Comparison of ENCODE assay signal across 23 cellular contexts in genomic region chr16:27977966-27978365, GRCh38.
A peak's percentile ranks its signal among the peaks of the same experiment; 100 is the strongest.
DNase-seq lines count a peak whose midpoint lies in the region; ATAC-seq and TF ChIP-seq lines count a peak whose summit lies in the region.
"Had no signal": no experiment of that assay in that cellular context is flagged by ENCODE, and none has a peak within 500 bp of the region (broad histone marks: within the 10 kb centered on the region; RNA-seq: fewer than 3 reads in every experiment).

No MANE protein-coding gene starts in this region.

- 84% methylated on average over 3 of the region's 7 CpGs for WGBS in suprapubic skin

- no peaks in the 10 kb centered on the region for H3K4me1 ChIP-seq in lower lobe of right lung
- H3K4me1 ChIP-seq in upper lobe of right lung: no peaks in the 10 kb centered on the region
- no peaks in the 10 kb centered on the region for H3K4me1 ChIP-seq in suprapubic skin
- H3K4me1 ChIP-seq: BLaER1 treated with 17β-estradiol and CSF1 and Interleukin-3, amounts not matched to agents 10 nM and 100 nM had no signal

- no peaks in the 10 kb centered on the region; the same call in 1 of the 2 replicates for H3K9me3 Mint-ChIP-seq in HFFc6
- peaks cover 6% of the 10 kb centered on the region for H3K9me3 Mint-ChIP-seq in stimulated activated memory B cell treated with anti-CD40 and anti-IgM and Interleukin-4, amounts not matched to agents 10 μg/mL and 1 μg/mL and 100 μg/mL, for 72 hours

- intact Hi-C loops in dorsolateral prefrontal cortex (cut with DNase I) (loop anchor here (10.0 kb wide), 2 partner anchors 87 to 343 kb away; partner anchors contain the start of gene GSG1L (in 1 of the 2)), lower lobe of right lung (cut with DNase I) (no loop called here), upper lobe of right lung (cut with DNase I) (no loop called here)

- H3K9me3 ChIP-seq in lower lobe of right lung (no peaks in the 10 kb centered on the region), upper lobe of right lung (no peaks in the 10 kb centered on the region), suprapubic skin (no peaks in the 10 kb centered on the region)
- H3K9me3 ChIP-seq: BLaER1 treated with 17β-estradiol and CSF1 and Interleukin-3, amounts not matched to agents 10 nM and 100 nM; gastroesophageal sphincter; mucosa of descending colon; tibial artery had no signal

- H3K36me3 Mint-ChIP-seq in HFFc6 (ENCODE audit: low read depth): no peaks in the 10 kb centered on the region
- no peaks in the 10 kb centered on the region for H3K36me3 Mint-ChIP-seq in stimulated activated memory B cell treated with anti-CD40 and anti-IgM and Interleukin-4, amounts not matched to agents 10 μg/mL and 1 μg/mL and 100 μg/mL, for 72 hours
- H3K36me3 Mint-ChIP-seq: activated CD8-positive, alpha-beta memory T cell treated with anti-CD3 and anti-CD28 coated beads, Interleukin-2, amount 10 ng/mL, durations not matched to agents 7 days and 5 days; stimulated activated naive B cell treated with anti-CD40 and anti-IgM and Interleukin-4, amounts not matched to agents 10 μg/mL and 1 μg/mL and 100 μg/mL, for 72 hours had no signal

- H3K36me3 ChIP-seq in lower lobe of right lung (no peaks in the 10 kb centered on the region), upper lobe of right lung (no peaks in the 10 kb centered on the region), suprapubic skin (no peaks in the 10 kb centered on the region)
- H3K36me3 ChIP-seq: BLaER1 treated with 17β-estradiol and CSF1 and Interleukin-3, amounts not matched to agents 10 nM and 100 nM; gastroesophageal sphincter; tibial artery had no signal

- TF ChIP-seq POLR2A in suprapubic skin (IDR thresholded peaks at IDR 0.05): no peak

- peak; percentile 23 to 37 for ATAC-seq in lower lobe of right lung
- no peak for ATAC-seq in upper lobe of right lung
- no peak for ATAC-seq in HG03139 (IDR thresholded peaks at IDR 0.05; ENCODE audit: unreplicated experiment)
- no peak for ATAC-seq in stimulated activated memory B cell treated with anti-CD40 and anti-IgM and Interleukin-4, amounts not matched to agents 10 μg/mL and 1 μg/mL and 100 μg/mL, for 72 hours
- ATAC-seq: activated CD8-positive, alpha-beta memory T cell treated with anti-CD3 and anti-CD28 coated beads, Interleukin-2, amount 10 ng/mL, durations not matched to agents 7 days and 5 days; gastroesophageal sphincter; HCT116; K562; left lobe of liver; mucosa of descending colon; stimulated activated naive B cell treated with anti-CD40 and anti-IgM and Interleukin-4, amounts not matched to agents 10 μg/mL and 1 μg/mL and 100 μg/mL, for 72 hours had no signal

- H3K4me3 Mint-ChIP-seq in HFFc6: no peak overlapping the region
- H3K4me3 Mint-ChIP-seq in stimulated activated memory B cell treated with anti-CD40 and anti-IgM and Interleukin-4, amounts not matched to agents 10 μg/mL and 1 μg/mL and 100 μg/mL, for 72 hours: no peak overlapping the region
- H3K4me3 Mint-ChIP-seq: activated CD8-positive, alpha-beta memory T cell treated with anti-CD3 and anti-CD28 coated beads, Interleukin-2, amount 10 ng/mL, durations not matched to agents 7 days and 5 days; stimulated activated naive B cell treated with anti-CD40 and anti-IgM and Interleukin-4, amounts not matched to agents 10 μg/mL and 1 μg/mL and 100 μg/mL, for 72 hours had no signal

- no peak for TF ChIP-seq EP300 in suprapubic skin (IDR thresholded peaks at IDR 0.05)

- DNase-seq in HFFc6: peak; percentile 8
- DNase-seq in dorsolateral prefrontal cortex: peak in 7 of 10 donors; percentile 11 to 72 (median 53)
- no peak for DNase-seq in lower lobe of right lung
- peak; percentile 67 for DNase-seq in upper lobe of right lung
- DNase-seq in suprapubic skin (ENCODE audit: low spot score in 2 of 2): no peak
- DNase-seq: activated CD4-positive, alpha-beta T cell treated with anti-CD3 and anti-CD28 coated beads for 1 hour; activated CD8-positive, alpha-beta memory T cell treated with anti-CD3 and anti-CD28 coated beads, Interleukin-2, amount 10 ng/mL, durations not matched to agents 7 days and 5 days; activated gamma-delta T cell; mucosa of descending colon; MV-4-11; NCI-H1930; NCI-H510A; NK-92 treated with Interleukin-12 subunit alpha and Interleukin-12 subunit beta, amount 100 ng/mL, for 24 hours; retina; stimulated activated naive B cell treated with anti-CD40 and anti-IgM and Interleukin-4, amounts not matched to agents 10 μg/mL and 1 μg/mL and 100 μg/mL, for 72 hours; tibial artery had no signal

- peaks cover 18% of the 10 kb centered on the region for H3K27me3 Mint-ChIP-seq in HFFc6 (ENCODE audit: insufficient read depth)
- H3K27me3 Mint-ChIP-seq in stimulated activated memory B cell treated with anti-CD40 and anti-IgM and Interleukin-4, amounts not matched to agents 10 μg/mL and 1 μg/mL and 100 μg/mL, for 72 hours: peaks cover 54% of the 10 kb centered on the region

- H3K27me3 ChIP-seq in dorsolateral prefrontal cortex (no peaks in the 10 kb centered on the region), lower lobe of right lung (ENCODE audit: low read depth) (no peaks in the 10 kb centered on the region), upper lobe of right lung (peaks cover 6% of the 10 kb centered on the region), suprapubic skin (no peaks in the 10 kb centered on the region)
- H3K27me3 ChIP-seq: BLaER1 treated with 17β-estradiol and CSF1 and Interleukin-3, amounts not matched to agents 10 nM and 100 nM; tibial artery had no signal

- no peaks in the 10 kb centered on the region for H3K4me1 Mint-ChIP-seq in HFFc6 (ENCODE audit: low read depth)
- no peaks in the 10 kb centered on the region for H3K4me1 Mint-ChIP-seq in stimulated activated memory B cell treated with anti-CD40 and anti-IgM and Interleukin-4, amounts not matched to agents 10 μg/mL and 1 μg/mL and 100 μg/mL, for 72 hours
- H3K4me1 Mint-ChIP-seq: activated CD8-positive, alpha-beta memory T cell treated with anti-CD3 and anti-CD28 coated beads, Interleukin-2, amount 10 ng/mL, durations not matched to agents 7 days and 5 days; stimulated activated naive B cell treated with anti-CD40 and anti-IgM and Interleukin-4, amounts not matched to agents 10 μg/mL and 1 μg/mL and 100 μg/mL, for 72 hours had no signal

- no peak overlapping the region for H3K27ac Mint-ChIP-seq in HFFc6
- no peak overlapping the region for H3K27ac Mint-ChIP-seq in stimulated activated memory B cell treated with anti-CD40 and anti-IgM and Interleukin-4, amounts not matched to agents 10 μg/mL and 1 μg/mL and 100 μg/mL, for 72 hours
- H3K27ac Mint-ChIP-seq: activated CD8-positive, alpha-beta memory T cell treated with anti-CD3 and anti-CD28 coated beads, Interleukin-2, amount 10 ng/mL, durations not matched to agents 7 days and 5 days; stimulated activated naive B cell treated with anti-CD40 and anti-IgM and Interleukin-4, amounts not matched to agents 10 μg/mL and 1 μg/mL and 100 μg/mL, for 72 hours had no signal

- TF ChIP-seq CTCF in HFFc6 (IDR thresholded peaks at IDR 0.05): no peak
- TF ChIP-seq CTCF in dorsolateral prefrontal cortex (IDR thresholded peaks at IDR 0.05 in 54 of 56, conservative IDR thresholded peaks at IDR 0.05 in 2 of 56; ENCODE audit: low read depth in 1 of 56, partially characterized antibody in 56 of 56): no peak
- no peak for TF ChIP-seq CTCF in lower lobe of right lung (IDR thresholded peaks at IDR 0.05)
- no peak for TF ChIP-seq CTCF in upper lobe of right lung (IDR thresholded peaks at IDR 0.05)
- no peak for TF ChIP-seq CTCF in suprapubic skin (IDR thresholded peaks at IDR 0.05)

- H3K4me3 ChIP-seq in dorsolateral prefrontal cortex: no peak overlapping the region
- no peak overlapping the region for H3K4me3 ChIP-seq in lower lobe of right lung
- H3K4me3 ChIP-seq in upper lobe of right lung: no peak overlapping the region
- no peak overlapping the region for H3K4me3 ChIP-seq in suprapubic skin
- H3K4me3 ChIP-seq: BLaER1 treated with 17β-estradiol and CSF1 and Interleukin-3, amounts not matched to agents 10 nM and 100 nM; gastroesophageal sphincter; K562; mucosa of descending colon; tibial artery had no signal

- no peak overlapping the region for H3K27ac ChIP-seq in dorsolateral prefrontal cortex
- no peak overlapping the region for H3K27ac ChIP-seq in lower lobe of right lung
- H3K27ac ChIP-seq in upper lobe of right lung: no peak overlapping the region
- H3K27ac ChIP-seq in suprapubic skin: no peak overlapping the region
- H3K27ac ChIP-seq: BLaER1 treated with 17β-estradiol and CSF1 and Interleukin-3, amounts not matched to agents 10 nM and 100 nM; gastroesophageal sphincter; tibial artery had no signal

Comparison
In these comparisons a context has a peak if more than half of its experiments do, and no peak if none do; other contexts are left out.
1. DNase-seq: peak in HFFc6 (single experiment), dorsolateral prefrontal cortex (7 of 10) and upper lobe of right lung (single experiment); none in lower lobe of right lung (single experiment) and suprapubic skin (0 of 2).
2. ATAC-seq: peak in lower lobe of right lung (2 of 2); none in upper lobe of right lung (single experiment), HG03139 (single experiment) and stimulated activated memory B cell treated with anti-CD40 and anti-IgM and Interleukin-4, amounts not matched to agents 10 μg/mL and 1 μg/mL and 100 μg/mL, for 72 hours (single experiment).
3. intact Hi-C loops: an anchor here in dorsolateral prefrontal cortex (10.0 kb wide); none called in lower lobe of right lung and upper lobe of right lung.